In the genomic region with DNA sequence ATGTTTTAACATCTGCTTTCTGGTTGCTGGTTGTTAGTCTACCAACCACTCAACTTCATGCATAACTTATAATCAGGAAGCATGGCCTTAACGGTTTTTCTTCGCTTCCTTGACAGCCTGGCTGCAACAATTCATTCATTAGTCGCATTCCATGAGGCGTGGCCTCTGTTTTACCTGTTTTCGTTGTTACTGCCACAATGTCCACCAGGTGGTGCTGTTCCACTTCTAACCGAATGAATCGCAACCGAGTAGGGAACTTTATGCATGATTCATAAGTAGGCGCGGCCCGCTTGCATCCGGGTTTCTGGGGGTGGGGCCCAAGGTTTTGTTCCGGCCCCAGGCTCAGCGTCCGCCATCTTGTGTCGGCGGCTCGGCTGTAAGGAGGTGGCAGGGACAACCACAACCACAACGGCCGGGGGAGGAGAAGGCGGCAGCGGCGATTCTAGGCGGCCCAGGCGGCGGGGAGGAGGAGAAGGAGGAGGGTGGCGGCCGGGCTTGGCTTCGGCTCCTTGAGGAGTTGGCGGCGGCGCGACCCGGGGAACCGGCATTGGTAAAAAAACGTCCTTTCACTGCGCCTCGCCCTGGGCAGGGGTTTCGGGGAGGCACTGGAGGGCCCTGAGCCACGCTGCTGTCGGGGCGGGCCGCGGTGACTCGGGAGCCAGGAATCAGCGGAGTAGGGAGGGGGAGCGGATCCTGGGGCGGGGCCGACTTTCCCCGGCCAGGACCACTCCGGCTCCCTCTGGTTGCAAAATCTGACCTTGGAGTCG, we compare ENCODE assay signal across 1 cellular context.
A peak's percentile ranks its signal among the peaks of the same experiment; 100 is the strongest.
TF ChIP-seq lines count a peak whose summit lies in the region.

A gene (plus strand): TSS at position 355 of the 767 bp plus-strand sequence. CDS start 4,974 bp downstream, outside the sequence.

TF ChIP-seq in neural cell, 6 proteins besides CTCF, POLR2A, EP300 and RAD21 (continued from another document):
- TF ChIP-seq, protein P1, sequence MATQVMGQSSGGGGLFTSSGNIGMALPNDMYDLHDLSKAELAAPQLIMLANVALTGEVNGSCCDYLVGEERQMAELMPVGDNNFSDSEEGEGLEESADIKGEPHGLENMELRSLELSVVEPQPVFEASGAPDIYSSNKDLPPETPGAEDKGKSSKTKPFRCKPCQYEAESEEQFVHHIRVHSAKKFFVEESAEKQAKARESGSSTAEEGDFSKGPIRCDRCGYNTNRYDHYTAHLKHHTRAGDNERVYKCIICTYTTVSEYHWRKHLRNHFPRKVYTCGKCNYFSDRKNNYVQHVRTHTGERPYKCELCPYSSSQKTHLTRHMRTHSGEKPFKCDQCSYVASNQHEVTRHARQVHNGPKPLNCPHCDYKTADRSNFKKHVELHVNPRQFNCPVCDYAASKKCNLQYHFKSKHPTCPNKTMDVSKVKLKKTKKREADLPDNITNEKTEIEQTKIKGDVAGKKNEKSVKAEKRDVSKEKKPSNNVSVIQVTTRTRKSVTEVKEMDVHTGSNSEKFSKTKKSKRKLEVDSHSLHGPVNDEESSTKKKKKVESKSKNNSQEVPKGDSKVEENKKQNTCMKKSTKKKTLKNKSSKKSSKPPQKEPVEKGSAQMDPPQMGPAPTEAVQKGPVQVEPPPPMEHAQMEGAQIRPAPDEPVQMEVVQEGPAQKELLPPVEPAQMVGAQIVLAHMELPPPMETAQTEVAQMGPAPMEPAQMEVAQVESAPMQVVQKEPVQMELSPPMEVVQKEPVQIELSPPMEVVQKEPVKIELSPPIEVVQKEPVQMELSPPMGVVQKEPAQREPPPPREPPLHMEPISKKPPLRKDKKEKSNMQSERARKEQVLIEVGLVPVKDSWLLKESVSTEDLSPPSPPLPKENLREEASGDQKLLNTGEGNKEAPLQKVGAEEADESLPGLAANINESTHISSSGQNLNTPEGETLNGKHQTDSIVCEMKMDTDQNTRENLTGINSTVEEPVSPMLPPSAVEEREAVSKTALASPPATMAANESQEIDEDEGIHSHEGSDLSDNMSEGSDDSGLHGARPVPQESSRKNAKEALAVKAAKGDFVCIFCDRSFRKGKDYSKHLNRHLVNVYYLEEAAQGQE (IDR thresholded peaks at IDR 0.05; ENCODE audit: borderline replicate concordance): peak; percentile 65
- TF ChIP-seq EZH2 (IDR thresholded peaks at IDR 0.05; ENCODE audit: borderline replicate concordance, insufficient read depth, low read length, poor library complexity, severe bottlenecking) (no peak), TAF1 (IDR thresholded peaks at IDR 0.05; ENCODE audit: low read depth) (peak; percentile 56), POLR2AphosphoS5 (IDR thresholded peaks at IDR 0.05) (peak; percentile 98), MXI1 (conservative IDR thresholded peaks at IDR 0.05; ENCODE audit: poor library complexity, severe bottlenecking) (no peak)
